Comparison of ENCODE assay signal across 8 cellular contexts in genomic region chr10:4656576-4657194, GRCh38.
DNase-seq lines count a peak whose midpoint lies in the region; ATAC-seq and TF ChIP-seq lines count a peak whose summit lies in the region.

No MANE protein-coding gene starts in this region.

- no peak for TF ChIP-seq EP300 in SK-N-SH (IDR thresholded peaks at IDR 0.05; ENCODE audit: borderline replicate concordance in 1 of 2, low read depth in 1 of 2, low read length in 1 of 2)

- H4K20me1 ChIP-seq in SK-N-SH (ENCODE audit: insufficient read depth): no peaks in the 10 kb centered on the region
- H4K20me1 ChIP-seq in mammary epithelial cell (ENCODE audit: insufficient read depth, low read length): no peaks in the 10 kb centered on the region

- ATAC-seq in HG02588 (IDR thresholded peaks at IDR 0.05; ENCODE audit: unreplicated experiment) (no peak), HG02610 (IDR thresholded peaks at IDR 0.05; ENCODE audit: unreplicated experiment) (no peak)

- H3K36me3 ChIP-seq in SK-N-SH (replicated peaks in 1 of 2; ENCODE audit: control insufficient read depth in 1 of 2, insufficient read depth in 2 of 2, low read length in 1 of 2) (no peaks in the 10 kb centered on the region), mammary epithelial cell (ENCODE audit: insufficient read depth, low read length) (peaks cover 4% of the 10 kb centered on the region), kidney epithelial cell (ENCODE audit: control insufficient read depth, insufficient read depth, low read length) (peaks cover 1% of the 10 kb centered on the region)

- dilution Hi-C loops in mammary epithelial cell (cut with HindIII; ENCODE audit: low sequenced_read_pairs): loop anchor here (5.0 to 10.0 kb wide), 2 partner anchors 44 to 112 kb away; no protein-coding TSS in a partner anchor

- H3K27ac ChIP-seq in SK-N-SH (ENCODE audit: low read depth in 2 of 2, low read length in 1 of 2) (peak overlapping the region in 1 of 2 experiments; percentile 41; a peak in 1 of 4 replicates), mammary epithelial cell (ENCODE audit: insufficient read depth, low read depth, low read length) (peak overlapping the region; percentile 37)

- CTCF ChIA-PET in SK-N-SH (lab: Yijun Ruan, JAX): interaction anchor here (0.6 to 1.6 kb wide), 32 partner anchors 9 to 1463 kb away, joined by 3 to 9 read pairs (median 3); no protein-coding TSS in a partner anchor
- CTCF ChIA-PET in mammary epithelial cell (lab: Charles Lee; ENCODE audit: low non-redundant PET): interaction anchor here (0.5 to 0.6 kb wide), 2 partner anchors 804 to 871 kb away, joined by 4 to 7 read pairs; no protein-coding TSS in a partner anchor

- intact Hi-C loops in mammary epithelial cell (cut with micrococcal nuclease): loop anchor here (1.0 to 5.0 kb wide), 7 partner anchors 111 to 1459 kb away; no protein-coding TSS in a partner anchor

- H3K9ac ChIP-seq in SK-N-SH (peak overlapping the region; percentile 50; the same call in 1 of the 2 replicates), mammary epithelial cell (ENCODE audit: insufficient read depth, low read length) (no peak overlapping the region)

- H3K9me2 ChIP-seq in SK-N-SH: no peaks in the 10 kb centered on the region

- no peaks in the 10 kb centered on the region for H3K79me2 ChIP-seq in SK-N-SH (ENCODE audit: insufficient read depth)
- peaks cover 30% of the 10 kb centered on the region for H3K79me2 ChIP-seq in mammary epithelial cell (ENCODE audit: insufficient read depth, low read length)

- H3K9me3 ChIP-seq in SK-N-SH (0 out of 2 replicates have a peak, but pooled peaks cover 4% of the 10 kb centered on the region), mammary epithelial cell (replicated peaks; ENCODE audit: insufficient read depth, low read length) (no peaks in the 10 kb centered on the region)

- peaks cover 0 to 22% of the 10 kb centered on the region in 2 experiments; a peak in 1 of 4 replicates for H3K4me1 ChIP-seq in SK-N-SH (ENCODE audit: control insufficient read depth in 1 of 2, insufficient read depth in 2 of 2, low read depth in 1 of 2, low read length in 1 of 2)
- peaks cover 10% of the 10 kb centered on the region for H3K4me1 ChIP-seq in mammary epithelial cell (ENCODE audit: insufficient read depth, low read length)

- H3K4me2 ChIP-seq in SK-N-SH (no peak overlapping the region), mammary epithelial cell (ENCODE audit: insufficient read depth, low read depth, low read length) (no peak overlapping the region)

- in situ Hi-C loops in mammary epithelial cell (cut with MboI; ENCODE audit: low sequenced_read_pairs in 2 of 2): loop anchor here (10.0 to 25.0 kb wide), 5 partner anchors 106 to 1419 kb away; partner anchors contain the start of gene KLF6 (in 1 of the 2)

- H3K4me3 ChIP-seq in SK-N-SH (ENCODE audit: low read depth in 2 of 2, low read length in 1 of 2) (peak overlapping the region in 1 of 2 experiments; percentile 7; a peak in 1 of 4 replicates), mammary epithelial cell (replicated peaks in 1 of 3; ENCODE audit: insufficient read depth in 1 of 3, low read depth in 2 of 3, low read length in 3 of 3) (no peak overlapping the region), kidney epithelial cell (ENCODE audit: low read depth, low read length) (no peak overlapping the region)

- no peaks in the 10 kb centered on the region for H3F3A ChIP-seq in SK-N-SH (replicated peaks; ENCODE audit: insufficient read depth)

- no TSS peak for BruUV-seq in mammary epithelial cell (replicated peaks; lab: Mats Ljungman, UMichigan)

- DNase-seq in GM03348 (ENCODE audit: low spot score): peak; percentile 61
- peak; percentile 15 for DNase-seq in KG1 (lab: John Stamatoyannopoulos, UW)
- peak; percentile 49 for DNase-seq in SK-N-SH
- peak; percentile 52 for DNase-seq in mammary epithelial cell
- no peak for DNase-seq in kidney epithelial cell (ENCODE audit: low read depth)
- DNase-seq in stimulated activated CD4-positive, alpha-beta T cell treated with anti-CD3 and anti-CD28 coated beads, Interleukin-4, amount 100 ng/mL, for 1 hour: peak; percentile 47

- TF ChIP-seq RAD21 in SK-N-SH (IDR thresholded peaks at IDR 0.05; ENCODE audit: low read length): peak; percentile 92

- TF ChIP-seq CTCF in SK-N-SH (IDR thresholded peaks at IDR 0.05): peak; percentile 92
- TF ChIP-seq CTCF in mammary epithelial cell (conservative IDR thresholded peaks at IDR 0.05 in 1 of 2, IDR thresholded peaks at IDR 0.05 in 1 of 2; ENCODE audit: extremely low read depth in 1 of 2, insufficient read depth in 1 of 2, low read depth in 1 of 2, low read length in 2 of 2): peak; percentile 89 to 91
- TF ChIP-seq CTCF in kidney epithelial cell (IDR thresholded peaks at IDR 0.05; ENCODE audit: insufficient read depth, low read length, poor library complexity, severe bottlenecking): peak; percentile 84

- no peaks in the 10 kb centered on the region for H3K27me3 ChIP-seq in SK-N-SH (ENCODE audit: insufficient read depth)
- no peaks in the 10 kb centered on the region for H3K27me3 ChIP-seq in mammary epithelial cell (ENCODE audit: insufficient read depth, low read length)
- no peaks in the 10 kb centered on the region for H3K27me3 ChIP-seq in kidney epithelial cell (ENCODE audit: control insufficient read depth, insufficient read depth, low read length)

- POLR2A ChIA-PET in SK-N-SH (lab: Yijun Ruan, JAX): interaction anchor here (1.0 kb wide), 1 partner anchor 770 kb away, joined by 3 read pairs; no protein-coding TSS in a partner anchor

- no peak overlapping the region for H2AFZ ChIP-seq in SK-N-SH (ENCODE audit: low read depth)
- no peak overlapping the region for H2AFZ ChIP-seq in mammary epithelial cell (ENCODE audit: low read depth, low read length)

- WGBS in SK-N-SH (ENCODE audit: low lambda C conversion rate): 18% methylated on average over 7 of the region's 7 CpGs
- 17% methylated on average over 7 of the region's 7 CpGs for WGBS in mammary epithelial cell (ENCODE audit: low coverage, missing lambda C conversion rate)

TF ChIP-seq in SK-N-SH, 30 proteins besides CTCF, POLR2A, EP300 and RAD21:
- TF ChIP-seq SMC3 (IDR thresholded peaks at IDR 0.05; ENCODE audit: low read depth, low read length): peak; percentile 87
- TF ChIP-seq RCOR1 (IDR thresholded peaks at IDR 0.05; ENCODE audit: low read length): no peak
- TF ChIP-seq TCF12 (IDR thresholded peaks at IDR 0.05): peak; percentile 18; the same call in 1 of the 2 replicates
- no peak for TF ChIP-seq RXRA (IDR thresholded peaks at IDR 0.05; ENCODE audit: borderline replicate concordance, low read depth)
